13 cellular contexts compared by ENCODE assay signal in genomic region chr3:12982619-12983101, GRCh38.
DNase-seq lines count a peak whose midpoint lies in the region; ATAC-seq and TF ChIP-seq lines count a peak whose summit lies in the region.
"Had no signal": no experiment of that assay in that cellular context is flagged by ENCODE, and none has a peak within 500 bp of the region (broad histone marks: within the 10 kb centered on the region; RNA-seq: fewer than 3 reads in every experiment).

No MANE protein-coding gene starts in this region.

- no peak for TF ChIP-seq POLR2A in thyroid gland (IDR thresholded peaks at IDR 0.05)

- no peaks in the 10 kb centered on the region for H3K36me3 ChIP-seq in osteoblast (ENCODE audit: insufficient read depth, low read length)
- no peaks in the 10 kb centered on the region for H3K36me3 ChIP-seq in thyroid gland

- intact Hi-C loops in thyroid gland (cut with DNase I), result no loop called here

- H4K20me1 ChIP-seq in osteoblast (ENCODE audit: insufficient read depth, low read length), result peaks cover 33% of the 10 kb centered on the region

- no peaks in the 10 kb centered on the region for H3K79me2 ChIP-seq in osteoblast (ENCODE audit: insufficient read depth, low read length)

- H3K4me1 ChIP-seq in osteoblast (ENCODE audit: insufficient read depth, low read length) (no peaks in the 10 kb centered on the region), thyroid gland (peaks cover 0 to 6% of the 10 kb centered on the region in 2 donors)

- DNase-seq in GM12865 (ENCODE audit: low read depth), result peak; percentile 68
- DNase-seq in NCI-H510A treated with DMSO at 0.1 percent for 48 hours (lab: John Stamatoyannopoulos, UW), result no peak
- DNase-seq in osteoblast (ENCODE audit: insufficient read length, low spot score, missing footprints), result no peak
- DNase-seq in thyroid gland, result no peak
- no peak for DNase-seq in NCI-H2196 treated with DMSO at 0.1 percent for 48 hours (lab: John Stamatoyannopoulos, UW; ENCODE audit: unreplicated experiment)
- DNase-seq: CD4-positive, CD25-positive, alpha-beta regulatory T cell; mammary epithelial cell; NCI-H226 had no signal

- WGBS in thyroid gland, 2 donors, result 68 to 87% methylated on average over 4 to 5 of the region's 5 CpGs

- peak; percentile 38 for ATAC-seq in GM19324 (IDR thresholded peaks at IDR 0.05; ENCODE audit: low FRiP score, unreplicated experiment)
- ATAC-seq in HG03064 (IDR thresholded peaks at IDR 0.05; ENCODE audit: low read depth, unreplicated experiment), result peak; percentile 50

- H2AFZ ChIP-seq in osteoblast (ENCODE audit: low read length), result no peak overlapping the region

- peak overlapping the region; percentile 94 for H3K27ac ChIP-seq in VCaP
- no peak overlapping the region for H3K27ac ChIP-seq in osteoblast (ENCODE audit: low read depth, low read length)
- H3K27ac ChIP-seq in thyroid gland, result no peak overlapping the region
- H3K27ac ChIP-seq: coronary artery, skin epidermis had no signal

- H3K4me2 ChIP-seq in osteoblast (ENCODE audit: insufficient read depth, low read length), result no peak overlapping the region

- H3K4me3 ChIP-seq in GM12865 (ENCODE audit: low read depth, low read length), result no peak overlapping the region
- no peak overlapping the region for H3K4me3 ChIP-seq in osteoblast (ENCODE audit: insufficient read depth, low read length)
- H3K4me3 ChIP-seq in thyroid gland (replicated peaks in 1 of 3), result no peak overlapping the region
- H3K4me3 ChIP-seq: coronary artery, skin epidermis had no signal

- H3K27me3 ChIP-seq in osteoblast (ENCODE audit: insufficient read depth, low read length) (no peaks in the 10 kb centered on the region), thyroid gland (no peaks in the 10 kb centered on the region)

- H3K9me3 ChIP-seq in osteoblast (ENCODE audit: low read depth, low read length) (no peaks in the 10 kb centered on the region), thyroid gland (no peaks in the 10 kb centered on the region)

- TF ChIP-seq CTCF in GM12865 (IDR thresholded peaks at IDR 0.05; ENCODE audit: insufficient read depth, low read depth, low read length, missing control alignments) (no peak), VCaP (conservative IDR thresholded peaks at IDR 0.05) (no peak), osteoblast (IDR thresholded peaks at IDR 0.05; ENCODE audit: extremely low read depth, low read depth, low read length) (no peak), thyroid gland (IDR thresholded peaks at IDR 0.05) (no peak)
